In genomic region chr16:17019366-17019765, GRCh38 we compare ENCODE assay signal across 26 cellular contexts.
"Had no signal": no experiment of that assay in that cellular context is flagged by ENCODE, and none has a peak within 500 bp of the region (broad histone marks: within the 10 kb centered on the region; RNA-seq: fewer than 3 reads in every experiment).

No MANE protein-coding gene starts in this region.

- H3K9me3 ChIP-seq: colonic mucosa, esophagus squamous epithelium, gastrocnemius medialis had no signal

- H3K4me3 ChIP-seq: colonic mucosa, esophagus squamous epithelium, gastrocnemius medialis, heart right ventricle, left lung, lower lobe of right lung had no signal

- DNase-seq: colonic mucosa; cortex of kidney; effector CD8-positive, alpha-beta T cell; effector memory CD8-positive, alpha-beta T cell; endodermal cell; erythroblast; esophagus squamous epithelium; foreskin fibroblast; foreskin melanocyte; gastrocnemius medialis; glutamatergic neuron; head of caudate nucleus; heart right ventricle; hippocampal formation; left cardiac atrium; left lung; left ventricle myocardium superior; lower lobe of right lung; mesendoderm; midbrain had no signal

- H3K36me3 ChIP-seq: colonic mucosa, esophagus squamous epithelium, gastrocnemius medialis, heart right ventricle, left lung, lower lobe of right lung had no signal

- H3K27ac Mint-ChIP-seq: dendritic cell treated with granulocyte-macrophage colony-stimulating factor and Interleukin-4, amounts not matched to agents 40 ng/mL and 50 ng/mL, for 4 days; effector memory CD8-positive, alpha-beta T cell; endodermal cell had no signal

- H3K9me3 Mint-ChIP-seq: dendritic cell treated with granulocyte-macrophage colony-stimulating factor and Interleukin-4, amounts not matched to agents 40 ng/mL and 50 ng/mL, for 4 days had no signal

- H3K4me1 ChIP-seq: colonic mucosa, esophagus squamous epithelium, gastrocnemius medialis, heart right ventricle, left lung, lower lobe of right lung had no signal

- ATAC-seq: effector memory CD8-positive, alpha-beta T cell; esophagus mucosa; gastrocnemius medialis; heart right ventricle; left cardiac atrium; left lung; left ventricle myocardium superior; lower lobe of right lung had no signal

- H3K27ac ChIP-seq: colonic mucosa, epithelial cell of prostate, esophagus squamous epithelium, gastrocnemius medialis, heart right ventricle, left lung, lower lobe of right lung had no signal

- H3K27me3 Mint-ChIP-seq: effector memory CD8-positive, alpha-beta T cell had no signal

- FAIRE-seq: endometrium, islet of Langerhans, keratinocyte had no signal

- H3K27me3 ChIP-seq: colonic mucosa, esophagus squamous epithelium, gastrocnemius medialis had no signal

- H3K4me3 Mint-ChIP-seq: dendritic cell treated with granulocyte-macrophage colony-stimulating factor and Interleukin-4, amounts not matched to agents 40 ng/mL and 50 ng/mL, for 4 days; effector memory CD8-positive, alpha-beta T cell; endodermal cell had no signal
